In the genomic region with DNA sequence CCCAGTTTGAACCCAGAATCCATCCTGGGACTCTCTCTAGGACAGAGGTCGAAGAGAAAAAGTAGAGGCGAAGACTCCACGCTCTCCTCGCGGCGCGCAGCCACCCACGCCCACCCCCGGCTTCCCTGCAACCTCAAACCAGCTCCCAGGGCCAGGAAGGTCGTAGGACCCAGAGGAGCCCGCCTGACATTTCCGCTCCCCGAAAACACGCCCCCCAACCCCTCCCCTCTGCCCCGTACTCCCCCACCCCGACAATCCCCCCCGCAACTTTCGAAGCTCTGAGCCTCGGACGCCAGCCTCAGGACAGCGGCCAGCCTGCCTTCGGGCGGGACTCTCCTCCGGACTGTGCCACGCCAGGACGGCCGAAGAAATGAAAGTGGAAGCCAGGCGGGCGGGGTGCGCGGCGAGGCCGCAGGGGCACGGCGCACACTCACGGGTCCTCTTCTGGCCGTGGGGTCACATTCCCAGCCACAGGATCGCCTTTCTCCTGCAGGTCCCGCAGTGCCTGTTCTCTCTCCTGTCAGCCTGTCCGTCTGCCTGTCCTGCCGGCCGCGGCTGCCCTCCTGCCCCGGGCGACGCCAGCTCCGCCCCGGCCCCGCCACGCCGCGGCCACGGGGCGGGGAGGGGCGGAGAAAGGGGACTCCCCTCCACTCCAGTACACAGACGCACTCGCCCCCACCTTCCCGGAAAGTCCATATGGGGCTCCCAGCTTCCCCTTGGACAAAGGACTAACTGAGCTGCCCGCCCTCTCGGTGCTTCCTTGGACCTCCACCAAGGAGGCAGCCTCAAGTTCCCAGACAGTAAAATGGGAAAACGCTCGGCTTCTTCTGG, we compare ENCODE assay signal across 8 cellular contexts. TPM values are rescaled to one million over a fixed set of nuclear protein-coding genes. Genes with fewer than 3 reads are reported as not detected.
A peak's percentile ranks its signal among the peaks of the same experiment; 100 is the strongest.
DNase-seq lines count a peak whose midpoint lies in the region; ATAC-seq and TF ChIP-seq lines count a peak whose summit lies in the region.

A gene (minus strand): TSS at position 535 of the 831 bp plus-strand sequence. CDS start 3,490 bp downstream, outside the sequence.

- peak within 1 kb of the TSS; percentile 83 to 95 (median 92) for H3K27ac ChIP-seq in Peyer's patch

- no peaks in the 10 kb centered on the region for H3K9me3 Mint-ChIP-seq in nephron progenitor cell
- H3K9me3 Mint-ChIP-seq in stimulated activated naive CD8-positive, alpha-beta T cell treated with anti-CD3 and anti-CD28 coated beads, Interleukin-15, amount 100 ng/mL, for 72 hours: no peaks in the 10 kb centered on the region

- peaks cover 50% of the 10 kb centered on the region for H3K27me3 Mint-ChIP-seq in nephron progenitor cell (ENCODE audit: low read depth, poor library complexity)
- H3K27me3 Mint-ChIP-seq in stimulated activated naive CD8-positive, alpha-beta T cell treated with anti-CD3 and anti-CD28 coated beads, Interleukin-15, amount 100 ng/mL, for 72 hours: no peaks in the 10 kb centered on the region

- H3K4me1 ChIP-seq in Peyer's patch: peaks cover 0 to 51% (median 9%) of the 10 kb centered on the region in 4 donors

- TF ChIP-seq CTCF in Peyer's patch (IDR thresholded peaks at IDR 0.05): peak in 2 of 6 experiments; percentile 3 to 8
- TF ChIP-seq CTCF in fibroblast of the aortic adventitia (IDR thresholded peaks at IDR 0.05; ENCODE audit: insufficient read depth, low read length): no peak
- no peak for TF ChIP-seq CTCF in nephron progenitor cell (IDR thresholded peaks at IDR 0.05)

- peak; percentile 67 for ATAC-seq in HG03045 (IDR thresholded peaks at IDR 0.05; ENCODE audit: unreplicated experiment)
- ATAC-seq in stimulated activated naive CD8-positive, alpha-beta T cell treated with anti-CD3 and anti-CD28 coated beads, Interleukin-15, amount 100 ng/mL, for 72 hours: peak; percentile 75

- peak within 1 kb of the TSS; percentile 86 for H3K4me3 Mint-ChIP-seq in nephron progenitor cell
- H3K4me3 Mint-ChIP-seq in stimulated activated naive CD8-positive, alpha-beta T cell treated with anti-CD3 and anti-CD28 coated beads, Interleukin-15, amount 100 ng/mL, for 72 hours: peak within 1 kb of the TSS; percentile 95

- peak; percentile 36 for DNase-seq in NK-92 treated with Interleukin-12 subunit alpha and Interleukin-12 subunit beta, amount 100 ng/mL, for 24 hours (lab: John Stamatoyannopoulos, UW)
- DNase-seq in NK-92 (lab: John Stamatoyannopoulos, UW; ENCODE audit: unreplicated experiment) (no peak), Peyer's patch (peak; percentile 74 to 88 (median 86)), fibroblast of the aortic adventitia (ENCODE audit: low read depth) (peak; percentile 82), nephron progenitor cell (peak; percentile 63)
- peak; percentile 58 for DNase-seq in activated T-helper 9 cell treated with anti-CD3 and anti-CD28 coated beads, Interleukin-2, amount 50 U/mL, for 16 hours (ENCODE audit: low read depth)
- DNase-seq in stimulated activated naive CD8-positive, alpha-beta T cell treated with anti-CD3 and anti-CD28 coated beads, Interleukin-15, amount 100 ng/mL, for 72 hours: peak; percentile 47 to 61

- peaks cover 40% of the 10 kb centered on the region for H3K4me1 Mint-ChIP-seq in nephron progenitor cell
- peaks cover 54% of the 10 kb centered on the region for H3K4me1 Mint-ChIP-seq in stimulated activated naive CD8-positive, alpha-beta T cell treated with anti-CD3 and anti-CD28 coated beads, Interleukin-15, amount 100 ng/mL, for 72 hours

- TF ChIP-seq POLR2A in Peyer's patch (IDR thresholded peaks at IDR 0.05): peak; percentile 60 to 69

- no peaks in the 10 kb centered on the region for H3K9me3 ChIP-seq in Peyer's patch

- peaks cover 0 to 15% (median 0%) of the 10 kb centered on the region in 3 donors for H3K36me3 ChIP-seq in Peyer's patch

- H3K27me3 ChIP-seq in Peyer's patch: no peaks in the 10 kb centered on the region

- no peak within 1 kb of the TSS for H3K27ac Mint-ChIP-seq in nephron progenitor cell
- H3K27ac Mint-ChIP-seq in stimulated activated naive CD8-positive, alpha-beta T cell treated with anti-CD3 and anti-CD28 coated beads, Interleukin-15, amount 100 ng/mL, for 72 hours: peak within 1 kb of the TSS; percentile 92 to 94

- peak within 1 kb of the TSS; percentile 63 to 98 (median 76) for H3K4me3 ChIP-seq in Peyer's patch
- H3K4me3 ChIP-seq in fibroblast of the aortic adventitia (ENCODE audit: low read depth, low read length): peak within 1 kb of the TSS; percentile 92

- H3K36me3 Mint-ChIP-seq in nephron progenitor cell (ENCODE audit: low read depth): no peaks in the 10 kb centered on the region

RNA-seq across cellular contexts. Expression of the gene that starts here (rescaled TPM):
- total RNA-seq in Peyer's patch (10 to 100 TPM in 3 of 4 donors, 1 to 10 TPM in 1; 7.7 to 22.3 (median 14.5) TPM), fibroblast of the aortic adventitia (ENCODE audit: low replicate concordance) (4.4 and 7.0 TPM in 2 replicates)
